16 cellular contexts compared by ENCODE assay signal in the genomic region with DNA sequence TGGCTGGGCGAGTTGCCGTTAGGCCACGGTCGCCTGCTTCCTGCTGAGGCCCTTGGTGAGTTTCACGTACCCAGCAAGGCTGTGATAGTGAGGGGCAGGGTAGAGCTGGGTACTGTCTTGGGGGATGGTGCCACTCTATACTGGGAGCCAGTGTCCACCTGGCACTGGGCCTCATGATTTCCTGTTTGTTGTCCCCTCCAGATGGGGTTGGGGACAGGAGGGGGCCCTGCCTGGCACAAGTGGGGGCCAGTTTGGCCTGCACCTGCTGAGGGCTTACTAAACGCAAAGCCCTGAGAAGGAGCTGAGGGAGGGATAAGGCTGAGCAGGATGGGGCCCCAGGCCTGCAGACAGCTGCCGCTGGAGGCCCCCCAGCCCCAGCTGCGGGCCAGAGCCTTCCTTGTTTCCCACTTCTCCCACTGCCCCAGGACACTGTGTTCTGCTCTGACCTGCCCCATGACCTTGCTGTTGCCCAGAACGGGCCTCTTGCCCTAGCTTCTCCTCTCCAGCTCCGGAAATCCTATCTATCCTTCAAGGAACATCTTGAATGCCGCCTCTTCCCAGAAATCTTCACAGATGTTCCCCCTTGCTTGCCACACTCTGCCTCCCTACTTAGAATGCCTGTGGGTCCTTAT. TPM values are rescaled to one million over a fixed set of nuclear protein-coding genes. Genes with fewer than 3 reads are reported as not detected.
DNase-seq lines count a peak whose midpoint lies in the region; ATAC-seq and TF ChIP-seq lines count a peak whose summit lies in the region.
"Had no signal": no experiment of that assay in that cellular context is flagged by ENCODE, and none has a peak within 500 bp of the region (broad histone marks: within the 10 kb centered on the region; RNA-seq: fewer than 3 reads in every experiment).

No MANE protein-coding gene starts in this region.

- TF ChIP-seq POLR2A in breast epithelium (IDR thresholded peaks at IDR 0.05) = no peak
- no peak for TF ChIP-seq POLR2A in upper lobe of left lung (IDR thresholded peaks at IDR 0.05)

- H3K4me1 Mint-ChIP-seq in activated naive CD8-positive, alpha-beta T cell treated with anti-CD3 and anti-CD28 coated beads, Interleukin-2, amount 10 ng/mL, durations not matched to agents 7 days and 5 days = peaks cover 62% of the 10 kb centered on the region
- H3K4me1 Mint-ChIP-seq in naive B cell = peaks cover 53 to 72% (median 67%) of the 10 kb centered on the region in 3 donors

- H3K27ac ChIP-seq in breast epithelium = peak overlapping the region; percentile 65 to 98
- no peak overlapping the region for H3K27ac ChIP-seq in mammary epithelial cell (ENCODE audit: insufficient read depth, low read depth, low read length)
- H3K27ac ChIP-seq in upper lobe of left lung = peak overlapping the region; percentile 95 to 100 (median 96)
- H3K27ac ChIP-seq: pancreas had no signal

- no peaks in the 10 kb centered on the region for H3K27me3 ChIP-seq in breast epithelium
- no peaks in the 10 kb centered on the region for H3K27me3 ChIP-seq in mammary epithelial cell (ENCODE audit: insufficient read depth, low read length)
- H3K27me3 ChIP-seq in upper lobe of left lung = no peaks in the 10 kb centered on the region
- H3K27me3 ChIP-seq: pancreas had no signal

- peaks cover 45% of the 10 kb centered on the region for H3K36me3 Mint-ChIP-seq in activated naive CD8-positive, alpha-beta T cell treated with anti-CD3 and anti-CD28 coated beads, Interleukin-2, amount 10 ng/mL, durations not matched to agents 7 days and 5 days
- peaks cover 0 to 13% of the 10 kb centered on the region in 2 donors for H3K36me3 Mint-ChIP-seq in naive B cell

- peaks cover 1% of the 10 kb centered on the region for H3K9me3 Mint-ChIP-seq in activated naive CD8-positive, alpha-beta T cell treated with anti-CD3 and anti-CD28 coated beads, Interleukin-2, amount 10 ng/mL, durations not matched to agents 7 days and 5 days
- no peaks in the 10 kb centered on the region for H3K9me3 Mint-ChIP-seq in naive B cell
- H3K9me3 Mint-ChIP-seq: activated T-helper 1 cell treated with anti-CD3 and anti-CD28 coated beads, Interleukin-12 subunit alpha, Interleukin-12 subunit beta, Interleukin-2, Interleukin-4 antibody, amounts not matched to agents 30 ng/mL and 10 ng/mL and 1 ng/mL, durations not matched to agents 14 hours and 24 hours and 36 hours had no signal

- no peak overlapping the region for H3K4me2 ChIP-seq in mammary epithelial cell (ENCODE audit: insufficient read depth, low read depth, low read length)

- no peak overlapping the region for H3K4me3 ChIP-seq in breast epithelium
- no peak overlapping the region for H3K4me3 ChIP-seq in mammary epithelial cell (replicated peaks in 1 of 3; ENCODE audit: insufficient read depth in 1 of 3, low read depth in 2 of 3, low read length in 3 of 3)
- H3K4me3 ChIP-seq in upper lobe of left lung = no peak overlapping the region
- H3K4me3 ChIP-seq: pancreas had no signal

- peaks cover 63% of the 10 kb centered on the region for H3K79me2 ChIP-seq in mammary epithelial cell (ENCODE audit: insufficient read depth, low read length)

- H3K9me3 ChIP-seq in breast epithelium (no peaks in the 10 kb centered on the region), mammary epithelial cell (replicated peaks; ENCODE audit: insufficient read depth, low read length) (no peaks in the 10 kb centered on the region), upper lobe of left lung (no peaks in the 10 kb centered on the region)
- H3K9me3 ChIP-seq: pancreas had no signal

- H3K36me3 ChIP-seq in breast epithelium (no peaks in the 10 kb centered on the region), mammary epithelial cell (ENCODE audit: insufficient read depth, low read length) (peaks cover 3% of the 10 kb centered on the region), upper lobe of left lung (no peaks in the 10 kb centered on the region)
- H3K36me3 ChIP-seq: pancreas had no signal

- WGBS in mammary epithelial cell (ENCODE audit: low coverage, missing lambda C conversion rate) = 96% methylated on average over 9 of the region's 11 CpGs
- 46 to 59% methylated on average over 10 to 11 of the region's 11 CpGs for WGBS in upper lobe of left lung, 2 donors

- TF ChIP-seq CTCF in breast epithelium (IDR thresholded peaks at IDR 0.05) (no peak), mammary epithelial cell (conservative IDR thresholded peaks at IDR 0.05 in 1 of 2, IDR thresholded peaks at IDR 0.05 in 1 of 2; ENCODE audit: extremely low read depth in 1 of 2, insufficient read depth in 1 of 2, low read depth in 1 of 2, low read length in 2 of 2) (no peak), upper lobe of left lung (IDR thresholded peaks at IDR 0.05) (no peak), GM20000 (IDR thresholded peaks at IDR 0.05; ENCODE audit: extremely low read depth, missing control alignments) (no peak)

- no peak overlapping the region for H2AFZ ChIP-seq in mammary epithelial cell (ENCODE audit: low read depth, low read length)

- H3K4me1 ChIP-seq in breast epithelium (peaks cover 13 to 33% of the 10 kb centered on the region in 2 donors), mammary epithelial cell (ENCODE audit: insufficient read depth, low read length) (peaks cover 40% of the 10 kb centered on the region), upper lobe of left lung (peaks cover 59 to 84% (median 77%) of the 10 kb centered on the region in 4 donors)

- in situ Hi-C loops in mammary epithelial cell (cut with MboI; ENCODE audit: low sequenced_read_pairs in 2 of 2) = no loop called here

- H3K4me3 Mint-ChIP-seq in activated naive CD8-positive, alpha-beta T cell treated with anti-CD3 and anti-CD28 coated beads, Interleukin-2, amount 10 ng/mL, durations not matched to agents 7 days and 5 days = no peak overlapping the region
- H3K4me3 Mint-ChIP-seq in naive B cell = peak overlapping the region in 7 of 8 donors; percentile 13 to 92 (median 68)
- H3K4me3 Mint-ChIP-seq: activated T-helper 1 cell treated with anti-CD3 and anti-CD28 coated beads, Interleukin-12 subunit alpha, Interleukin-12 subunit beta, Interleukin-2, Interleukin-4 antibody, amounts not matched to agents 30 ng/mL and 10 ng/mL and 1 ng/mL, durations not matched to agents 14 hours and 24 hours and 36 hours had no signal

- no peak for ATAC-seq in activated naive CD8-positive, alpha-beta T cell treated with anti-CD3 and anti-CD28 coated beads, Interleukin-2, amount 10 ng/mL, durations not matched to agents 7 days and 5 days (ENCODE audit: low read depth)
- ATAC-seq in naive B cell (ENCODE audit: low read depth in 2 of 2) = no peak
- no peak for ATAC-seq in upper lobe of left lung (ENCODE audit: low FRiP score in 2 of 2)
- no peak for ATAC-seq in HG02852 (IDR thresholded peaks at IDR 0.05; ENCODE audit: unreplicated experiment)
- ATAC-seq: pancreas had no signal

- no TSS peak for BruUV-seq in mammary epithelial cell (replicated peaks; lab: Mats Ljungman, UMichigan)

- peak overlapping the region; percentile 63 for H3K27ac Mint-ChIP-seq in activated naive CD8-positive, alpha-beta T cell treated with anti-CD3 and anti-CD28 coated beads, Interleukin-2, amount 10 ng/mL, durations not matched to agents 7 days and 5 days
- H3K27ac Mint-ChIP-seq in naive B cell = peak overlapping the region; percentile 67 to 99 (median 94)

- intact Hi-C loops in breast epithelium (cut with DNase I; ENCODE audit: low total_unique reads) = no loop called here
- intact Hi-C loops in mammary epithelial cell (cut with micrococcal nuclease) = no loop called here

- CTCF ChIA-PET in mammary epithelial cell (lab: Charles Lee; ENCODE audit: low non-redundant PET) = no interaction called here

- POLR2A ChIA-PET in activated naive CD8-positive, alpha-beta T cell treated with anti-CD3 and anti-CD28 coated beads, Interleukin-2, amount 10 ng/mL, durations not matched to agents 7 days and 5 days (lab: Charles Lee) = interaction anchor here (0.6 to 8.7 kb wide), 2 partner anchors 14 to 52 kb away, joined by 3 to 170 read pairs; no protein-coding TSS in a partner anchor

- peak in 3 of 4 donors; percentile 46 to 77 (median 63) for TF ChIP-seq EP300 in upper lobe of left lung (IDR thresholded peaks at IDR 0.05)

- dilution Hi-C loops in mammary epithelial cell (cut with HindIII; ENCODE audit: low sequenced_read_pairs) = no loop called here

- DNase-seq in breast epithelium (ENCODE audit: low spot score in 2 of 2) (no peak), mammary epithelial cell (no peak), naive B cell (no peak), upper lobe of left lung (no peak), GM20000 (ENCODE audit: low spot score) (no peak), mesenteric fat pad (ENCODE audit: low spot score) (no peak)
- DNase-seq in activated naive CD8-positive, alpha-beta T cell treated with anti-CD3 and anti-CD28 coated beads, Interleukin-2, amount 10 ng/mL, durations not matched to agents 7 days and 5 days = no peak
- DNase-seq: AML-193; caudate nucleus; kidney glomerular epithelial cell; NCI-H146; pancreas; stimulated activated CD4-positive, alpha-beta T cell treated with anti-CD3 and anti-CD28 coated beads, Interleukin-4, amount 100 ng/mL, for 24 hours had no signal

- no peaks in the 10 kb centered on the region for H4K20me1 ChIP-seq in mammary epithelial cell (ENCODE audit: insufficient read depth, low read length)

- no peak overlapping the region for H3K9ac ChIP-seq in mammary epithelial cell (ENCODE audit: insufficient read depth, low read length)

- H3K27me3 Mint-ChIP-seq in activated naive CD8-positive, alpha-beta T cell treated with anti-CD3 and anti-CD28 coated beads, Interleukin-2, amount 10 ng/mL, durations not matched to agents 7 days and 5 days = no peaks in the 10 kb centered on the region
- no peaks in the 10 kb centered on the region for H3K27me3 Mint-ChIP-seq in naive B cell

RNA-seq across cellular contexts. Expression of a gene that starts 25.4 kb away (rescaled TPM):
- total RNA-seq in breast epithelium (not detected), mammary epithelial cell (under 1 TPM in 1 of 2 donors, not detected in 1; 0.67 TPM), upper lobe of left lung (1 to 10 TPM in 4 of 6 donors, not detected in 2; 1.7 to 8.4 (median 4.5) TPM), mesenteric fat pad (0.77 TPM)
- polyA plus RNA-seq in mammary epithelial cell (not detected), naive B cell (ENCODE audit: low read depth in 6 of 6) (under 1 TPM in 2 of 6 donors, not detected in 4; 0.44 to 0.98 TPM)
- polyA minus RNA-seq in mammary epithelial cell = 0.57 TPM
- total RNA-seq in activated naive CD8-positive, alpha-beta T cell treated with anti-CD3 and anti-CD28 coated beads, Interleukin-2, amount 10 ng/mL, durations not matched to agents 7 days and 5 days = under 1 TPM in 1 of 2 experiments, not detected in 1; 0.48 TPM
- total RNA-seq: temporal lobe had no signal

RNA-seq across cellular contexts. Expression of a gene that starts 30.2 kb away (rescaled TPM):
- total RNA-seq in breast epithelium (10 to 100 TPM; 14.2 to 31.2 (median 25.2) TPM), mammary epithelial cell (10 to 100 TPM; 12.7 to 26.6 TPM), upper lobe of left lung (10 to 100 TPM; 45.7 to 95.6 (median 85.9) TPM), mesenteric fat pad (70.3 TPM)
- polyA plus RNA-seq in mammary epithelial cell (6.9 TPM), naive B cell (ENCODE audit: low read depth in 6 of 6) (10 to 100 TPM in 2 of 6 donors, 1 to 10 TPM in 4; 3.1 to 12.6 (median 7.8) TPM)
- polyA minus RNA-seq in mammary epithelial cell = 18.5 TPM
- 10 to 100 TPM; 51.7 to 53.6 TPM for total RNA-seq in activated naive CD8-positive, alpha-beta T cell treated with anti-CD3 and anti-CD28 coated beads, Interleukin-2, amount 10 ng/mL, durations not matched to agents 7 days and 5 days

RNA-seq across cellular contexts. Expression of a gene that starts 51.5 kb away (rescaled TPM):
- total RNA-seq in breast epithelium = under 1 TPM; 0.29 to 0.98 (median 0.80) TPM
- total RNA-seq in mammary epithelial cell = 10 to 100 TPM in 1 of 2 donors, 1 to 10 TPM in 1; 5.2 to 61.8 TPM
- 53.9 TPM for polyA plus RNA-seq in mammary epithelial cell
- polyA minus RNA-seq in mammary epithelial cell = 22.7 TPM
- 10 to 100 TPM; 67.9 to 75.2 TPM for total RNA-seq in activated naive CD8-positive, alpha-beta T cell treated with anti-CD3 and anti-CD28 coated beads, Interleukin-2, amount 10 ng/mL, durations not matched to agents 7 days and 5 days
- polyA plus RNA-seq in naive B cell (ENCODE audit: low read depth in 6 of 6) = 1 to 10 TPM in 1 of 6 donors, under 1 TPM in 3, not detected in 2; 0.23 to 1.3 (median 0.35) TPM
- total RNA-seq in upper lobe of left lung = 1 to 10 TPM; 1.1 to 5.1 (median 2.3) TPM
- 2.4 TPM for total RNA-seq in mesenteric fat pad
